Comparison of ENCODE assay signal across 7 cellular contexts in the genomic region with DNA sequence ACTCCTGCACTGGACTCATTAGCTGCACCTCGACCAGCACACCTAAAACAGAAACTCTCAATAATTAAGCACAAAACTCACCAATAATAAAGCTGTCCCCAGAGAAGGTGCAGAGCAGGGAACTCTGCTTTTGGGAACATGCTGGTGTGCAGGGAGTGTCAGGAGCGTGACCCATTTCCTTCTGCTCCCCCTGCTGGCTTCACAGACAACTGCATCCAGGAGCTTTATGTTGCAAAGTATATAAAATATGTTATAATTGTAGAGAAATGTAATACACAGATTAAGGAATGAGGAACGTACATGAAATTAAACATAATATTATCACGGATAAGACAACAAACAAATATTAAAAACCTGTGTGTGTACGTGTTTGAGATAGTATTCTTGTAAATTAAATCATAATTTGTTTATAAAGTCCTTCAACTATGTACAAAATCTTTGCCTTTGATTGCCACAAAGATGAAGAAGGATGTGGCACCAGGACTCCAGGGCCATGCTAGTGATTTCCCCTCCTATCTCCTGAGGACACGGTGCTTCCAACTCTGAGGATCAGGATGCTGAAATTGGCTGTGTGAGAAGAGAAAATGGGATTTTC.
A peak's percentile ranks its signal among the peaks of the same experiment; 100 is the strongest.
DNase-seq lines count a peak whose midpoint lies in the region; ATAC-seq and TF ChIP-seq lines count a peak whose summit lies in the region.

No MANE protein-coding gene starts in this region.

- H3K9ac ChIP-seq in neuronal stem cell (ENCODE audit: low read depth, low read length, poor library complexity) = no peak overlapping the region

- no peak overlapping the region for H2BK120ac ChIP-seq in neuronal stem cell (ENCODE audit: low read depth, low read length)

- H2BK12ac ChIP-seq in neuronal stem cell (ENCODE audit: low read length) = no peak overlapping the region

- no peaks in the 10 kb centered on the region for H3K4me1 Mint-ChIP-seq in T-helper 17 cell

- no peak overlapping the region for H4K8ac ChIP-seq in neuronal stem cell (ENCODE audit: low read depth, low read length)

- H2BK5ac ChIP-seq in neuronal stem cell (ENCODE audit: low read length) = no peak overlapping the region

- no peak overlapping the region for H3K18ac ChIP-seq in neuronal stem cell (ENCODE audit: low read length)

- H2AK5ac ChIP-seq in neuronal stem cell (ENCODE audit: low read depth, low read length) = no peak overlapping the region

- H3K4me3 Mint-ChIP-seq in T-helper 17 cell = no peak overlapping the region

- H3K27me3 Mint-ChIP-seq in T-helper 17 cell = peaks cover 67% of the 10 kb centered on the region

- TF ChIP-seq CTCF in epithelial cell of proximal tubule (conservative IDR thresholded peaks at IDR 0.05; ENCODE audit: low read depth, low read length) = peak; percentile 87

- no peak overlapping the region for H3K4ac ChIP-seq in neuronal stem cell (ENCODE audit: low read length)

- DNase-seq in EL (peak; percentile 36), M059J (ENCODE audit: low read depth) (peak; percentile 31), epithelial cell of proximal tubule (ENCODE audit: low read depth) (no peak), neuronal stem cell (ENCODE audit: low spot score) (peak; percentile 17), T-helper 17 cell (no peak)
- DNase-seq in activated CD4-positive, alpha-beta T cell treated with anti-CD3 and anti-CD28 coated beads for 4 hours = peak; percentile 14 to 33

- no peak overlapping the region for H3K14ac ChIP-seq in neuronal stem cell (ENCODE audit: low read length)

- no peak overlapping the region for H3K27ac ChIP-seq in neuronal stem cell (replicated peaks; ENCODE audit: low read length)

- peaks cover 0 to 8% (median 0%) of the 10 kb centered on the region in 3 experiments for H3K27me3 ChIP-seq in neuronal stem cell (ENCODE audit: control insufficient read depth in 3 of 3, insufficient read depth in 3 of 3, low read depth in 1 of 3, low read length in 3 of 3)

- no peaks in the 10 kb centered on the region for H3K4me1 ChIP-seq in neuronal stem cell (ENCODE audit: control insufficient read depth in 2 of 2, insufficient read depth in 1 of 2, low read depth in 1 of 2, low read length in 2 of 2)

- H2AFZ ChIP-seq in neuronal stem cell (ENCODE audit: low read length) = no peak overlapping the region

- H3K4me2 ChIP-seq in neuronal stem cell (ENCODE audit: insufficient read depth, low read length, poor library complexity, severe bottlenecking) = no peak overlapping the region

- H3K23ac ChIP-seq in neuronal stem cell (ENCODE audit: low read depth, low read length, poor library complexity) = no peak overlapping the region

- no peaks in the 10 kb centered on the region for H3K79me1 ChIP-seq in neuronal stem cell (ENCODE audit: low read depth, low read length)

- no peak overlapping the region for H2BK15ac ChIP-seq in neuronal stem cell (ENCODE audit: low read length)

- no CpG with 5 or more reads among the region's 6 CpGs for WGBS in neuronal stem cell (ENCODE audit: extremely low coverage in 2 of 2, insufficient read length in 2 of 2, insufficient replicate concordance in 1 of 2), 2 donors

- ATAC-seq in GM21515 (IDR thresholded peaks at IDR 0.05; ENCODE audit: unreplicated experiment) = peak; percentile 62
- no peak for ATAC-seq in T-helper 17 cell

- no peaks in the 10 kb centered on the region for H3K36me3 ChIP-seq in neuronal stem cell (replicated peaks in 1 of 2; ENCODE audit: control insufficient read depth in 2 of 2, insufficient read depth in 2 of 2, low read length in 2 of 2)

- H4K91ac ChIP-seq in neuronal stem cell (ENCODE audit: low read depth, low read length, poor library complexity) = no peak overlapping the region

- H3K9me3 ChIP-seq in neuronal stem cell (replicated peaks in 1 of 2; ENCODE audit: control insufficient read depth in 2 of 2, insufficient read depth in 1 of 2, low read depth in 1 of 2, low read length in 2 of 2) (no peaks in the 10 kb centered on the region), T-helper 17 cell (ENCODE audit: control insufficient read depth, low read length, poor library complexity, severe bottlenecking) (no peaks in the 10 kb centered on the region)

- no peak overlapping the region for H3K27ac Mint-ChIP-seq in T-helper 17 cell

- no peak overlapping the region for H3K4me3 ChIP-seq in epithelial cell of proximal tubule (ENCODE audit: low read depth, low read length)
- H3K4me3 ChIP-seq in neuronal stem cell (ENCODE audit: low read length in 2 of 2) = no peak overlapping the region

- H3K36me3 Mint-ChIP-seq in T-helper 17 cell (ENCODE audit: low read depth) = no peaks in the 10 kb centered on the region

Comparison
In these comparisons a context has a peak if more than half of its experiments do, and no peak if none do; other contexts are left out.
1. DNase-seq: peak in EL (single experiment), M059J (single experiment), activated CD4-positive, alpha-beta T cell treated with anti-CD3 and anti-CD28 coated beads for 4 hours (2 of 2) and neuronal stem cell (single experiment); none in epithelial cell of proximal tubule (single experiment) and T-helper 17 cell (0 of 3).